9 cellular contexts compared by ENCODE assay signal in genomic region chr1:235649722-235650163, GRCh38. TPM values are rescaled to one million over a fixed set of nuclear protein-coding genes. Genes with fewer than 3 reads are reported as not detected.
DNase-seq lines count a peak whose midpoint lies in the region; ATAC-seq, FAIRE-seq and TF ChIP-seq lines count a peak whose summit lies in the region.
"Had no signal": no experiment of that assay in that cellular context is flagged by ENCODE, and none has a peak within 500 bp of the region (broad histone marks: within the 10 kb centered on the region; RNA-seq: fewer than 3 reads in every experiment).

Gene GNG4 (minus strand): TSS chr1:235649784. CDS start chr1:235583838, 65,946 bp downstream.

- no peak for TF ChIP-seq POLR2A in gastrocnemius medialis (IDR thresholded peaks at IDR 0.05)

- H3K4me1 ChIP-seq in gastrocnemius medialis, result peaks cover 8 to 11% of the 10 kb centered on the region in 2 donors

- TF ChIP-seq CTCF in gastrocnemius medialis (IDR thresholded peaks at IDR 0.05 in 4 of 5, conservative IDR thresholded peaks at IDR 0.05 in 1 of 5), result no peak

- peaks cover 3 to 15% (median 11%) of the 10 kb centered on the region in 3 donors for H3K9me3 Mint-ChIP-seq in IgD-negative memory B cell

- H3K27ac ChIP-seq in gastrocnemius medialis, result no peak within 1 kb of the TSS

- H3K36me3 Mint-ChIP-seq in IgD-negative memory B cell, result peaks cover 2% of the 10 kb centered on the region

- H3K27ac Mint-ChIP-seq in IgD-negative memory B cell, result peak within 1 kb of the TSS; percentile 35 to 43 (median 35)

- DNase-seq in SHP77 (lab: John Stamatoyannopoulos, UW) (peak; percentile 28 to 51), SHP77 treated with DMSO at 0.1 percent for 48 hours (lab: John Stamatoyannopoulos, UW) (no peak), frontal cortex (ENCODE audit: low spot score in 2 of 2) (peak; percentile 62 to 68), gastrocnemius medialis (no peak), A172 (ENCODE audit: low spot score) (no peak), Ammon's horn (ENCODE audit: low spot score) (no peak)
- peak; percentile 29 to 33 for DNase-seq in activated CD4-positive, alpha-beta T cell treated with anti-CD3 and anti-CD28 coated beads, Interleukin-2, amount 50 U/mL, for 4 hours

- intact Hi-C loops in gastrocnemius medialis (cut with DNase I; ENCODE audit: low total_unique reads), result no loop called here

- in situ Hi-C loops in gastrocnemius medialis (cut with MboI; ENCODE audit: low sequenced_read_pairs in 4 of 4), result no loop called here

- FAIRE-seq in frontal cortex (lab: Jason Lieb, UNC), result no peak
- FAIRE-seq: G401.6 had no signal

- no peak for ATAC-seq in gastrocnemius medialis

- H3K27me3 ChIP-seq in gastrocnemius medialis, result peaks cover 54 to 80% (median 62%) of the 10 kb centered on the region in 3 donors

- H3K4me1 Mint-ChIP-seq in IgD-negative memory B cell, result peaks cover 10 to 15% (median 11%) of the 10 kb centered on the region in 3 donors

- H3K27me3 Mint-ChIP-seq in IgD-negative memory B cell, result peaks cover 52% of the 10 kb centered on the region

- H3K4me3 ChIP-seq in gastrocnemius medialis, result peak within 1 kb of the TSS; percentile 40 to 50 (median 45)

- peak within 1 kb of the TSS; percentile 82 to 93 (median 88) for H3K4me3 Mint-ChIP-seq in IgD-negative memory B cell

- no peaks in the 10 kb centered on the region for H3K9me3 ChIP-seq in gastrocnemius medialis

- no peaks in the 10 kb centered on the region for H3K36me3 ChIP-seq in gastrocnemius medialis

RNA-seq across cellular contexts. Expression of gene GNG4, which starts in this region (rescaled TPM):
- not detected for polyA plus RNA-seq in IgD-negative memory B cell
- total RNA-seq in frontal cortex (31.0 TPM), gastrocnemius medialis (not detected)
- total RNA-seq in A172 (2014; rRNA removed; shearing (Covaris generic)), result 3.2 and 3.5 TPM in 2 replicates

Comparison
In these comparisons a context has a peak if more than half of its experiments do, and no peak if none do; other contexts are left out.
1. DNase-seq: peak in SHP77 (2 of 2), activated CD4-positive, alpha-beta T cell treated with anti-CD3 and anti-CD28 coated beads, Interleukin-2, amount 50 U/mL, for 4 hours (2 of 2) and frontal cortex (2 of 2); none in SHP77 treated with DMSO at 0.1 percent for 48 hours (single experiment), gastrocnemius medialis (0 of 2), A172 (single experiment) and Ammon's horn (single experiment).